Comparison of ENCODE assay signal across 20 cellular contexts in genomic region chr14:80403036-80403435, GRCh38.
"Had no signal": no experiment of that assay in that cellular context is flagged by ENCODE, and none has a peak within 500 bp of the region (broad histone marks: within the 10 kb centered on the region; RNA-seq: fewer than 3 reads in every experiment).

No MANE protein-coding gene starts in this region.

- H3K27me3 ChIP-seq: body of pancreas had no signal

- FAIRE-seq: bronchial epithelial cell had no signal

- H3K4me1 ChIP-seq: body of pancreas had no signal

- ATAC-seq: activated CD4-positive, CD25-positive, alpha-beta regulatory T cell treated with anti-CD3 and anti-CD28 coated beads, Interleukin-2, amount 50 U/mL, for 24 hours; activated CD8-positive, alpha-beta T cell treated with anti-CD3 and anti-CD28 coated beads for 36 hours; activated T-cell treated with anti-CD3 and anti-CD28 coated beads, Interleukin-2, amount 50 U/mL, for 72 hours; body of pancreas; PC-3 had no signal

- H3K4me3 ChIP-seq: body of pancreas had no signal

- DNase-seq: activated CD4-positive, alpha-beta T cell treated with anti-CD3 and anti-CD28 coated beads for 4 hours; activated CD8-positive, alpha-beta memory T cell treated with anti-CD3 and anti-CD28 coated beads, Interleukin-2, amount 50 U/mL, for 4 hours; activated CD8-positive, alpha-beta T cell treated with anti-CD3 and anti-CD28 coated beads for 36 hours; activated gamma-delta T cell treated with Interleukin-2 at 50 U/mL for 16 hours; activated naive CD4-positive, alpha-beta T cell treated with anti-CD3 and anti-CD28 coated beads, Interleukin-2, amount 10 ng/mL, durations not matched to agents 7 days and 5 days; activated naive CD8-positive, alpha-beta T cell treated with anti-CD3 and anti-CD28 coated beads for 36 hours; activated T-cell treated with anti-CD3 and anti-CD28 coated beads, Interleukin-2, amount 50 U/mL, for 72 hours; body of pancreas; KG1; NCI-H1048; NCI-H187 treated with DMSO at 0.1 percent for 48 hours; NCI-H2081 treated with DMSO at 0.1 percent for 48 hours; NCI-H2171 treated with DMSO at 0.1 percent for 48 hours; NCI-H226; NCI-H510A treated with DMSO at 0.1 percent for 48 hours; NCI-H82; PC-3; SHP77 treated with DMSO at 0.1 percent for 48 hours had no signal

- H3K27ac ChIP-seq: body of pancreas had no signal
